In the genomic region with DNA sequence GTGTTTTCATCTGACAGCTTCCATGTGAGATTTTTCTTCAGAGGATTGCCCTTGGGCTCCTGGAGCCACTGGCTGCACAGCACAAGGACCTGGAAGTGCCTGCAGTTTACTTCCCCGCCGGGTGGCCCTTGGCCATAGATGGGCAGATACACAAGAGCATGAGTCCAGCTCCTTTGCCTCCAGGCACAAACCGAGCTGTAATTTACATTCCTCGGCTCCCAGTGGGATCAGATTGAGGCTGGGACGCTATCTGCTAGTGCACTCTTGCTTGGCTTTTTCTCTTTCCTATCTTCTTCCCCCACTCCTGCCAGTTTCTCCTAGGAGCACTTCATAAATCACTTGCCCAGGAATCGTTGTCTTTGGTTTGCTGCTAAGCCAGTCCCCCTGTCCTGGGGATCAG, we compare ENCODE assay signal across 16 cellular contexts.
DNase-seq lines count a peak whose midpoint lies in the region; ATAC-seq and TF ChIP-seq lines count a peak whose summit lies in the region.
"Had no signal": no experiment of that assay in that cellular context is flagged by ENCODE, and none has a peak within 500 bp of the region (broad histone marks: within the 10 kb centered on the region; RNA-seq: fewer than 3 reads in every experiment).

No MANE protein-coding gene starts in this region.

- H3K27me3 Mint-ChIP-seq in naive thymus-derived CD4-positive, alpha-beta T cell, result peaks cover 0 to 26% (median 0%) of the 10 kb centered on the region in 5 donors
- H3K27me3 Mint-ChIP-seq: activated naive CD4-positive, alpha-beta T cell treated with anti-CD3 and anti-CD28 coated beads, Interleukin-2, amount 50 U/mL, for 24 hours had no signal

- TF ChIP-seq CTCF in breast epithelium (IDR thresholded peaks at IDR 0.05), result no peak
- TF ChIP-seq CTCF in thyroid gland (IDR thresholded peaks at IDR 0.05), result peak in 2 of 6 experiments; percentile 12 to 19

- H3K4me3 ChIP-seq in breast epithelium, result no peak overlapping the region
- H3K4me3 ChIP-seq in thyroid gland (replicated peaks in 1 of 3), result no peak overlapping the region
- H3K4me3 ChIP-seq in naive thymus-derived CD4-positive, alpha-beta T cell (ENCODE audit: low read length), result no peak overlapping the region
- H3K4me3 ChIP-seq: body of pancreas had no signal

- H3K9me3 ChIP-seq in breast epithelium (no peaks in the 10 kb centered on the region), thyroid gland (no peaks in the 10 kb centered on the region)
- H3K9me3 ChIP-seq in naive thymus-derived CD4-positive, alpha-beta T cell (ENCODE audit: control insufficient read depth in 2 of 3, low read length in 3 of 3), result no peaks in the 10 kb centered on the region
- H3K9me3 ChIP-seq: body of pancreas had no signal

- DNase-seq in T47D (ENCODE audit: low read depth in 1 of 2, low spot score in 1 of 2), result peak; percentile 78 to 90
- DNase-seq in breast epithelium (ENCODE audit: low spot score in 2 of 2), result no peak
- peak; percentile 90 for DNase-seq in RPMI7951 (ENCODE audit: low read depth)
- peak; percentile 27 for DNase-seq in fibroblast of the conjunctiva (ENCODE audit: low read depth)
- DNase-seq in thyroid gland, result peak; percentile 93 to 94
- no peak for DNase-seq in naive thymus-derived CD4-positive, alpha-beta T cell
- DNase-seq in stimulated activated naive CD4-positive, alpha-beta T cell (lab: John Stamatoyannopoulos, UW), result no peak
- DNase-seq: activated CD4-positive, alpha-beta T cell treated with anti-CD3 and anti-CD28 coated beads, Interleukin-2, amount 50 U/mL, for 48 hours; body of pancreas; CD4-positive, CD25-positive, alpha-beta regulatory T cell; cortex of kidney; NCI-H2029; NCI-H510A; stimulated activated naive CD4-positive, alpha-beta T cell treated with Interleukin-2 at 50 U/mL for 16 hours had no signal

- in situ Hi-C loops in T47D (cut with HindIII; ENCODE audit: low pct_unique_long_range_greater_than_20kb, low sequenced_read_pairs), result no loop called here

- H3K27ac Mint-ChIP-seq in naive thymus-derived CD4-positive, alpha-beta T cell, result no peak overlapping the region
- H3K27ac Mint-ChIP-seq: activated naive CD4-positive, alpha-beta T cell treated with anti-CD3 and anti-CD28 coated beads, Interleukin-2, amount 50 U/mL, for 24 hours had no signal

- no peaks in the 10 kb centered on the region for H3K9me3 Mint-ChIP-seq in naive thymus-derived CD4-positive, alpha-beta T cell
- H3K9me3 Mint-ChIP-seq: activated naive CD4-positive, alpha-beta T cell treated with anti-CD3 and anti-CD28 coated beads, Interleukin-2, amount 50 U/mL, for 24 hours had no signal

- no peak for ATAC-seq in naive thymus-derived CD4-positive, alpha-beta T cell
- ATAC-seq in GM19452 (IDR thresholded peaks at IDR 0.05; ENCODE audit: unreplicated experiment), result no peak
- ATAC-seq: body of pancreas had no signal

- CTCF ChIA-PET in naive thymus-derived CD4-positive, alpha-beta T cell (lab: Charles Lee), result no interaction called here

- H3K27ac ChIP-seq in breast epithelium, result no peak overlapping the region
- peak overlapping the region; percentile 83 to 99 (median 91) for H3K27ac ChIP-seq in thyroid gland
- H3K27ac ChIP-seq in naive thymus-derived CD4-positive, alpha-beta T cell (ENCODE audit: low read depth, low read length), result no peak overlapping the region
- H3K27ac ChIP-seq: body of pancreas had no signal

- H3K4me1 Mint-ChIP-seq in naive thymus-derived CD4-positive, alpha-beta T cell, result peaks cover 0 to 2% (median 0%) of the 10 kb centered on the region in 7 donors
- H3K4me1 Mint-ChIP-seq: activated naive CD4-positive, alpha-beta T cell treated with anti-CD3 and anti-CD28 coated beads, Interleukin-2, amount 50 U/mL, for 24 hours; CD4-positive, CD25-positive, alpha-beta regulatory T cell had no signal

- TF ChIP-seq POLR2A in breast epithelium (IDR thresholded peaks at IDR 0.05) (no peak), thyroid gland (IDR thresholded peaks at IDR 0.05) (peak in 1 of 2 donors; percentile 44)

- intact Hi-C loops in breast epithelium (cut with DNase I; ENCODE audit: low total_unique reads), result no loop called here
- intact Hi-C loops in thyroid gland (cut with DNase I), result no loop called here
- intact Hi-C loops in naive thymus-derived CD4-positive, alpha-beta T cell (cut with micrococcal nuclease), result no loop called here

- no peaks in the 10 kb centered on the region for H3K27me3 ChIP-seq in breast epithelium
- H3K27me3 ChIP-seq in thyroid gland, result no peaks in the 10 kb centered on the region
- no peaks in the 10 kb centered on the region for H3K27me3 ChIP-seq in naive thymus-derived CD4-positive, alpha-beta T cell (ENCODE audit: control insufficient read depth in 2 of 2, insufficient read depth in 2 of 2, low read length in 2 of 2)
- H3K27me3 ChIP-seq: body of pancreas had no signal

- H3K36me3 Mint-ChIP-seq in naive thymus-derived CD4-positive, alpha-beta T cell, result no peaks in the 10 kb centered on the region
- H3K36me3 Mint-ChIP-seq: activated naive CD4-positive, alpha-beta T cell treated with anti-CD3 and anti-CD28 coated beads, Interleukin-2, amount 50 U/mL, for 24 hours; CD4-positive, CD25-positive, alpha-beta regulatory T cell had no signal

- WGBS in thyroid gland, 2 donors, result 18 to 20% methylated on average over 6 of the region's 6 CpGs

- H3K36me3 ChIP-seq in breast epithelium (no peaks in the 10 kb centered on the region), thyroid gland (no peaks in the 10 kb centered on the region)
- no peaks in the 10 kb centered on the region for H3K36me3 ChIP-seq in naive thymus-derived CD4-positive, alpha-beta T cell (ENCODE audit: control insufficient read depth in 2 of 3, insufficient read depth in 3 of 3, low read length in 3 of 3)

- H3K4me1 ChIP-seq in breast epithelium (no peaks in the 10 kb centered on the region), thyroid gland (peaks cover 38 to 52% of the 10 kb centered on the region in 2 donors)
- no peaks in the 10 kb centered on the region for H3K4me1 ChIP-seq in naive thymus-derived CD4-positive, alpha-beta T cell (ENCODE audit: control insufficient read depth in 2 of 2, insufficient read depth in 2 of 2, low read length in 2 of 2)

- no peak overlapping the region for H3K4me3 Mint-ChIP-seq in naive thymus-derived CD4-positive, alpha-beta T cell
- H3K4me3 Mint-ChIP-seq: activated naive CD4-positive, alpha-beta T cell treated with anti-CD3 and anti-CD28 coated beads, Interleukin-2, amount 50 U/mL, for 24 hours; CD4-positive, CD25-positive, alpha-beta regulatory T cell had no signal

- POLR2A ChIA-PET in naive thymus-derived CD4-positive, alpha-beta T cell (lab: Charles Lee), result no interaction called here

Comparison
In these comparisons a context has a peak if more than half of its experiments do, and no peak if none do; other contexts are left out.
1. DNase-seq: peak in T47D (2 of 2), RPMI7951 (single experiment), fibroblast of the conjunctiva (single experiment) and thyroid gland (2 of 2); none in breast epithelium (0 of 2), naive thymus-derived CD4-positive, alpha-beta T cell (0 of 9) and stimulated activated naive CD4-positive, alpha-beta T cell (0 of 6).
2. H3K27ac ChIP-seq: peak in thyroid gland (3 of 3); none in breast epithelium (0 of 2) and naive thymus-derived CD4-positive, alpha-beta T cell (single experiment).